1 cellular context compared by ENCODE assay signal in genomic region chr22:46569848-46570695, GRCh38.
TF ChIP-seq lines count a peak whose summit lies in the region.

No MANE protein-coding gene starts in this region.

TF ChIP-seq in IMR-90, 13 proteins besides CTCF, POLR2A, EP300 and RAD21:
- TF ChIP-seq MAZ (IDR thresholded peaks at IDR 0.05; ENCODE audit: borderline replicate concordance, low read depth, low read length) (no peak), BHLHE40 (IDR thresholded peaks at IDR 0.05; ENCODE audit: low read depth, low read length) (no peak), CEBPB (IDR thresholded peaks at IDR 0.05; ENCODE audit: low read depth, low read length) (no peak), CHD1 (IDR thresholded peaks at IDR 0.05; ENCODE audit: low read depth, low read length) (no peak), RCOR1 (IDR thresholded peaks at IDR 0.05; ENCODE audit: insufficient replicate concordance, low read length) (no peak), SMC3 (IDR thresholded peaks at IDR 0.05; ENCODE audit: low read depth, low read length) (no peak), MXI1 (IDR thresholded peaks at IDR 0.05; ENCODE audit: borderline replicate concordance, low read depth, low read length) (no peak), NFE2L2 (IDR thresholded peaks at IDR 0.05; ENCODE audit: low read depth, low read length) (no peak), USF2 (IDR thresholded peaks at IDR 0.05; ENCODE audit: low read depth, low read length) (no peak), MAFK (IDR thresholded peaks at IDR 0.05; ENCODE audit: low read depth, low read length) (no peak), RFX5 (IDR thresholded peaks at IDR 0.05; ENCODE audit: low read depth, low read length) (no peak), ELK1 (IDR thresholded peaks at IDR 0.05; ENCODE audit: borderline replicate concordance, low read depth, low read length) (no peak), FOS (IDR thresholded peaks at IDR 0.05; ENCODE audit: low read depth, low read length) (no peak)
